Comparison of ENCODE assay signal across 15 cellular contexts in the genomic region with DNA sequence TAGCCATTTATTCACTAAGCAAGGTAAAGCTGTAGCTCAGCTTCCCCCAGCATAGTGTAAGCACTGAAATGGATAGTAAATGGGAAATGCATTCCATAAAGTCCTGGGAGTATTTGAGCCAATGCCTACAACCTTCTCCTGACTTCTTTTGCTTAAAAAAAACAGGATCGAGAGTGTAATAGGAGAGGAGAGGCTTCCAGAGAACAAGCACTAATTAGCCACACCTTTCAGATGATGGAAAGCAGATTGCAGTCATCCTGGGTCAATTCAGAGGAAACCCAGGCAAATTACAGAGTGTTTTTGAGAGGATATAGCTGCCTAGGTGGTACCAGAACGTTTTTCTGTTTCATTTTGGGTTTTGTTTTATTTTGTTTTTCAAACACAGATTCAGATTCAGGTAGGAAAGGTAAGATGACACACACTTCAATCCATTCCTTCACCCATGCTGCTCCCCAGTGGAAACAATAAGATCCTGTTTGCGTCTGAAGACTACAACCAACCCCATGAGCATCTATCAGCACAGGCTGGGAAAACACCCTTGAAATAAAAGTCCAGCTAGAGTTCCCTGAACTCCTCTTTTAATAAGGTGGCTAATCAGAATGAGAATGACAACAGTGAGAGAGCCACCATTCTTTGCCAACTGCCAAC.
A peak's percentile ranks its signal among the peaks of the same experiment; 100 is the strongest.
DNase-seq lines count a peak whose midpoint lies in the region; ATAC-seq and TF ChIP-seq lines count a peak whose summit lies in the region.
"Had no signal": no experiment of that assay in that cellular context is flagged by ENCODE, and none has a peak within 500 bp of the region (broad histone marks: within the 10 kb centered on the region; RNA-seq: fewer than 3 reads in every experiment).

No MANE protein-coding gene starts in this region.

- no peaks in the 10 kb centered on the region for H3K4me1 Mint-ChIP-seq in stimulated activated memory B cell treated with anti-CD40 and anti-IgM and Interleukin-4, amounts not matched to agents 10 μg/mL and 1 μg/mL and 100 μg/mL, for 72 hours

- TF ChIP-seq POLR2A in heart left ventricle (IDR thresholded peaks at IDR 0.05) = no peak
- TF ChIP-seq POLR2A in stomach (IDR thresholded peaks at IDR 0.05) = no peak

- TF ChIP-seq CTCF in heart left ventricle (IDR thresholded peaks at IDR 0.05) = no peak
- no peak for TF ChIP-seq CTCF in right atrium auricular region (IDR thresholded peaks at IDR 0.05)
- TF ChIP-seq CTCF in RWPE2 (IDR thresholded peaks at IDR 0.05; ENCODE audit: poor library complexity, severe bottlenecking) = peak; percentile 28
- TF ChIP-seq CTCF in foreskin keratinocyte (conservative IDR thresholded peaks at IDR 0.05) = peak; percentile 64
- no peak for TF ChIP-seq CTCF in stomach (IDR thresholded peaks at IDR 0.05)

- no peaks in the 10 kb centered on the region for H3K36me3 ChIP-seq in heart left ventricle
- no peaks in the 10 kb centered on the region for H3K36me3 ChIP-seq in right atrium auricular region
- no peaks in the 10 kb centered on the region for H3K36me3 ChIP-seq in RWPE2 (ENCODE audit: low read depth)
- H3K36me3 ChIP-seq in stomach = no peaks in the 10 kb centered on the region

- H3K4me3 ChIP-seq in heart left ventricle (peak overlapping the region in 3 of 12 donors; percentile 5 to 25 (median 11)), right atrium auricular region (no peak overlapping the region), RWPE2 (ENCODE audit: severe bottlenecking) (no peak overlapping the region), stomach (no peak overlapping the region)

- WGBS in heart left ventricle, 4 donors = 34 to 48% (median 41%) methylated on average over 3 of the region's 3 CpGs
- 31 to 49% (median 33%) methylated on average over 3 of the region's 3 CpGs for WGBS in stomach, 5 donors

- intact Hi-C loops in heart left ventricle (cut with DNase I) (loop anchor here in 6 of 10 donors (5.0 to 10.0 kb wide), 4 partner anchors 76 to 1104 kb away; partner anchors contain the start of gene PCSK5 (in 1 of the 6)), stomach (cut with DNase I; ENCODE audit: low total_unique reads) (no loop called here)

- ATAC-seq in heart left ventricle = peak in 3 of 4 donors; percentile 16 to 19 (median 18)
- peak; percentile 69; the same call in 2 of the 3 replicates for ATAC-seq in RWPE2 (ENCODE audit: low read depth)
- ATAC-seq in foreskin keratinocyte = peak; percentile 51
- ATAC-seq in stimulated activated memory B cell treated with anti-CD40 and anti-IgM and Interleukin-4, amounts not matched to agents 10 μg/mL and 1 μg/mL and 100 μg/mL, for 72 hours = no peak
- ATAC-seq: stimulated activated naive CD8-positive, alpha-beta T cell treated with anti-CD3 and anti-CD28 coated beads, Interleukin-15, Interleukin-2, amounts not matched to agents 100 U/mL and 50 U/mL, for 24 hours had no signal

- H3K4me1 ChIP-seq in heart left ventricle (peaks cover 0 to 14% (median 0%) of the 10 kb centered on the region in 12 donors), right atrium auricular region (no peaks in the 10 kb centered on the region), RWPE2 (ENCODE audit: insufficient read depth, poor library complexity, severe bottlenecking) (no peaks in the 10 kb centered on the region), foreskin keratinocyte (peaks cover under 1% of the 10 kb centered on the region), stomach (peaks cover 0 to 9% (median 5%) of the 10 kb centered on the region in 4 donors)

- DNase-seq in heart left ventricle (no peak), right atrium auricular region (ENCODE audit: low spot score) (no peak), RWPE2 (ENCODE audit: low spot score) (no peak), foreskin keratinocyte (peak in 1 of 2 donors; percentile 40), stomach (no peak), T-helper 2 cell (no peak), NCI-H774 (lab: John Stamatoyannopoulos, UW) (no peak)
- DNase-seq: activated CD4-positive, alpha-beta T cell treated with anti-CD3 and anti-CD28 coated beads for 1 hour; activated T-cell treated with anti-CD3 and anti-CD28 coated beads, Interleukin-2, amount 50 U/mL, for 1 hour; anterior cingulate cortex; mesenchymal stem cell; NK-92 treated with Interleukin-12 subunit alpha and Interleukin-12 subunit beta, amount 100 ng/mL, for 24 hours; stimulated activated CD4-positive, alpha-beta T cell treated with anti-CD3 and anti-CD28 coated beads, Interleukin-4, amount 100 ng/mL, for 1 hour; stimulated activated naive CD8-positive, alpha-beta T cell treated with anti-CD3 and anti-CD28 coated beads, Interleukin-15, Interleukin-2, amounts not matched to agents 100 U/mL and 50 U/mL, for 24 hours had no signal

- no peak for TF ChIP-seq EP300 in stomach (IDR thresholded peaks at IDR 0.05)

- no peaks in the 10 kb centered on the region for H3K9me3 ChIP-seq in heart left ventricle
- no peaks in the 10 kb centered on the region for H3K9me3 ChIP-seq in right atrium auricular region
- H3K9me3 ChIP-seq in RWPE2 (ENCODE audit: severe bottlenecking) = no peaks in the 10 kb centered on the region
- H3K9me3 ChIP-seq in stomach = no peaks in the 10 kb centered on the region

- no peaks in the 10 kb centered on the region for H3K36me3 Mint-ChIP-seq in stimulated activated memory B cell treated with anti-CD40 and anti-IgM and Interleukin-4, amounts not matched to agents 10 μg/mL and 1 μg/mL and 100 μg/mL, for 72 hours

- H3K9me3 Mint-ChIP-seq in stimulated activated memory B cell treated with anti-CD40 and anti-IgM and Interleukin-4, amounts not matched to agents 10 μg/mL and 1 μg/mL and 100 μg/mL, for 72 hours = no peaks in the 10 kb centered on the region

- no peak overlapping the region for H3K27ac Mint-ChIP-seq in stimulated activated memory B cell treated with anti-CD40 and anti-IgM and Interleukin-4, amounts not matched to agents 10 μg/mL and 1 μg/mL and 100 μg/mL, for 72 hours

- H3K27me3 ChIP-seq in heart left ventricle = no peaks in the 10 kb centered on the region
- H3K27me3 ChIP-seq in right atrium auricular region = no peaks in the 10 kb centered on the region
- H3K27me3 ChIP-seq in RWPE2 (ENCODE audit: insufficient read depth, poor library complexity, severe bottlenecking) = no peaks in the 10 kb centered on the region
- H3K27me3 ChIP-seq in foreskin keratinocyte = peaks cover 4% of the 10 kb centered on the region
- no peaks in the 10 kb centered on the region for H3K27me3 ChIP-seq in stomach

- H3K4me3 Mint-ChIP-seq in stimulated activated memory B cell treated with anti-CD40 and anti-IgM and Interleukin-4, amounts not matched to agents 10 μg/mL and 1 μg/mL and 100 μg/mL, for 72 hours = no peak overlapping the region

- H3K27ac ChIP-seq in heart left ventricle (peak overlapping the region in 6 of 12 donors; percentile 15 to 61 (median 52)), right atrium auricular region (peak overlapping the region in 1 of 2 donors; percentile 48), RWPE2 (ENCODE audit: poor library complexity, severe bottlenecking) (no peak overlapping the region), foreskin keratinocyte (no peak overlapping the region), stomach (peak overlapping the region in 3 of 5 donors; percentile 41 to 61 (median 54))

- peaks cover 17% of the 10 kb centered on the region for H3K27me3 Mint-ChIP-seq in stimulated activated memory B cell treated with anti-CD40 and anti-IgM and Interleukin-4, amounts not matched to agents 10 μg/mL and 1 μg/mL and 100 μg/mL, for 72 hours

Comparison
In these comparisons a context has a peak if more than half of its experiments do, and no peak if none do; other contexts are left out.
1. H3K27ac ChIP-seq: peak in stomach (3 of 5); none in RWPE2 (single experiment) and foreskin keratinocyte (single experiment).
2. CTCF ChIP-seq: peak in RWPE2 (single experiment) and foreskin keratinocyte (single experiment); none in heart left ventricle (0 of 12), right atrium auricular region (0 of 2) and stomach (0 of 7).